ENCODE assay signal across 23 cellular contexts in genomic region chrX:101385026-101385684, GRCh38. TPM values are rescaled to one million over a fixed set of nuclear protein-coding genes. Genes with fewer than 3 reads are reported as not detected.
DNase-seq lines count a peak whose midpoint lies in the region; ATAC-seq and TF ChIP-seq lines count a peak whose summit lies in the region.
"Had no signal": no experiment of that assay in that cellular context is flagged by ENCODE, and none has a peak within 500 bp of the region (broad histone marks: within the 10 kb centered on the region; RNA-seq: fewer than 3 reads in every experiment).

No MANE protein-coding gene starts in this region.

- H3K36me3 Mint-ChIP-seq in activated B cell treated with CpG ODN at 0.5 μM for 24 hours (ENCODE audit: low read depth), result peaks cover 18% of the 10 kb centered on the region
- H3K36me3 Mint-ChIP-seq: activated naive CD4-positive, alpha-beta T cell treated with anti-CD3 and anti-CD28 coated beads, Interleukin-2, amount 50 U/mL, for 72 hours; mesothelial cell of epicardium; WTC11 had no signal

- POLR2A ChIA-PET in HEK293 (lab: Yijun Ruan, JAX) (no interaction called here), activated B cell treated with CpG ODN at 0.5 μM for 24 hours (lab: Charles Lee) (interaction anchor here (0.7 to 1.9 kb wide), 9 partner anchors 8 to 36 kb away, joined by 3 to 10 read pairs (median 4); partner anchors contain the start of genes GLA, HNRNPH2 and TIMM8A)

- H3K9me3 ChIP-seq in HEK293 (ENCODE audit: control insufficient read depth, insufficient read depth, low read depth, low read length), result no peaks in the 10 kb centered on the region
- H3K9me3 ChIP-seq: body of pancreas, colonic mucosa, SJCRH30 had no signal

- H3K4me3 ChIP-seq in GM08714 (ENCODE audit: low read length), result peak overlapping the region; percentile 57
- no peak overlapping the region for H3K4me3 ChIP-seq in HEK293 (ENCODE audit: low read depth, low read length)
- peak overlapping the region; percentile 4 for H3K4me3 ChIP-seq in rectal smooth muscle tissue (ENCODE audit: low read length)
- H3K4me3 ChIP-seq: body of pancreas, colonic mucosa, hepatocyte, SJCRH30 had no signal

- H3K4me3 Mint-ChIP-seq in activated B cell treated with CpG ODN at 0.5 μM for 24 hours, result peak overlapping the region; percentile 97
- H3K4me3 Mint-ChIP-seq: activated CD8-positive, alpha-beta T cell treated with anti-CD3 and anti-CD28 coated beads for 36 hours; activated T-cell treated with anti-CD3 and anti-CD28 coated beads, Interleukin-2, amount 50 U/mL, for 72 hours; mesothelial cell of epicardium; WTC11 had no signal

- H3K27me3 Mint-ChIP-seq in activated B cell treated with CpG ODN at 0.5 μM for 24 hours, result no peaks in the 10 kb centered on the region
- H3K27me3 Mint-ChIP-seq: activated CD8-positive, alpha-beta T cell treated with anti-CD3 and anti-CD28 coated beads for 36 hours; T-helper 17 cell had no signal

- H3K27ac Mint-ChIP-seq in activated B cell treated with CpG ODN at 0.5 μM for 24 hours, result peak overlapping the region; percentile 98
- H3K27ac Mint-ChIP-seq: activated CD8-positive, alpha-beta T cell treated with anti-CD3 and anti-CD28 coated beads for 36 hours; activated T-cell treated with anti-CD3 and anti-CD28 coated beads, Interleukin-2, amount 50 U/mL, for 72 hours; mesothelial cell of epicardium; T-helper 17 cell; WTC11 had no signal

- H3K4me1 Mint-ChIP-seq in activated B cell treated with CpG ODN at 0.5 μM for 24 hours, result peaks cover 43% of the 10 kb centered on the region
- H3K4me1 Mint-ChIP-seq: mesothelial cell of epicardium, T-helper 17 cell had no signal

- intact Hi-C loops in activated B cell treated with CpG ODN at 0.5 μM for 24 hours (cut with micrococcal nuclease), result loop anchor here (1.0 to 10.0 kb wide), 3 partner anchors 8 to 330 kb away; partner anchors contain the start of genes CENPI and TRMT2B

- no peak for DNase-seq in activated B cell treated with CpG ODN at 0.5 μM for 24 hours
- no peak for DNase-seq in D341Med (ENCODE audit: low spot score)
- no peak for DNase-seq in kidney tubule cell (ENCODE audit: low spot score)
- DNase-seq in NCI-H446 treated with DMSO at 0.1 percent for 48 hours (lab: John Stamatoyannopoulos, UW), result no peak
- DNase-seq: activated CD8-positive, alpha-beta T cell treated with anti-CD3 and anti-CD28 coated beads for 36 hours; activated T-cell treated with anti-CD3 and anti-CD28 coated beads, Interleukin-2, amount 50 U/mL, for 72 hours; body of pancreas; colonic mucosa; COR-L47; foreskin fibroblast; NCI-H2029; NCI-H510A treated with DMSO at 0.1 percent for 48 hours; PC-3; SJCRH30; T-helper 17 cell had no signal

- H3K27me3 ChIP-seq in rectal smooth muscle tissue (ENCODE audit: control insufficient read depth, insufficient read depth, low read length), result no peaks in the 10 kb centered on the region
- H3K27me3 ChIP-seq: body of pancreas, hepatocyte, SJCRH30 had no signal

- H3K9me3 Mint-ChIP-seq in activated B cell treated with CpG ODN at 0.5 μM for 24 hours, result no peaks in the 10 kb centered on the region
- H3K9me3 Mint-ChIP-seq: activated CD8-positive, alpha-beta T cell treated with anti-CD3 and anti-CD28 coated beads for 36 hours; activated naive CD4-positive, alpha-beta T cell treated with anti-CD3 and anti-CD28 coated beads, Interleukin-2, amount 50 U/mL, for 72 hours; activated T-cell treated with anti-CD3 and anti-CD28 coated beads, Interleukin-2, amount 50 U/mL, for 72 hours; WTC11 had no signal

- TF ChIP-seq CTCF in HEK293 (tag by site-specific recombination; IDR thresholded peaks at IDR 0.05) (no peak), activated B cell treated with CpG ODN at 0.5 μM for 24 hours (IDR thresholded peaks at IDR 0.05) (no peak)

- H3K4me1 ChIP-seq in HEK293 (ENCODE audit: control insufficient read depth, insufficient read depth, low read length) (no peaks in the 10 kb centered on the region), rectal smooth muscle tissue (ENCODE audit: control insufficient read depth, insufficient read depth, low read length) (no peaks in the 10 kb centered on the region)
- H3K4me1 ChIP-seq: body of pancreas, colonic mucosa, SJCRH30 had no signal

- no peaks in the 10 kb centered on the region for H3K36me3 ChIP-seq in HEK293 (ENCODE audit: control insufficient read depth in 2 of 2, insufficient read depth in 1 of 2, low read length in 2 of 2)
- H3K36me3 ChIP-seq in rectal smooth muscle tissue (ENCODE audit: control insufficient read depth, insufficient read depth, low read length), result no peaks in the 10 kb centered on the region
- H3K36me3 ChIP-seq: colonic mucosa, SJCRH30 had no signal

- H3K27ac ChIP-seq in HEK293 (ENCODE audit: extremely low read depth, low read depth, low read length), result no peak overlapping the region
- no peak overlapping the region for H3K27ac ChIP-seq in rectal smooth muscle tissue (ENCODE audit: low read depth, low read length)
- H3K27ac ChIP-seq: body of pancreas, colonic mucosa, hepatocyte, SJCRH30 had no signal

- ATAC-seq in activated B cell treated with CpG ODN at 0.5 μM for 24 hours (ENCODE audit: low read depth) (no peak), GM18868 (IDR thresholded peaks at IDR 0.05; ENCODE audit: unreplicated experiment) (no peak)
- ATAC-seq: activated CD8-positive, alpha-beta T cell treated with anti-CD3 and anti-CD28 coated beads for 36 hours; activated naive CD4-positive, alpha-beta T cell treated with anti-CD3 and anti-CD28 coated beads, Interleukin-2, amount 50 U/mL, for 72 hours; activated T-cell treated with anti-CD3 and anti-CD28 coated beads, Interleukin-2, amount 50 U/mL, for 72 hours; body of pancreas; PC-3; T-helper 17 cell; WTC11 had no signal

- CTCF ChIA-PET in HEK293 (lab: Yijun Ruan, JAX) (no interaction called here), activated B cell treated with CpG ODN at 0.5 μM for 24 hours (lab: Charles Lee) (interaction anchor here (1.4 kb wide), 1 partner anchor 16 kb away, joined by 3 read pairs; no protein-coding TSS in a partner anchor)

- H3K9ac ChIP-seq in rectal smooth muscle tissue (ENCODE audit: low read length), result no peak overlapping the region

TF ChIP-seq in HEK293, 187 proteins besides CTCF, POLR2A, EP300 and RAD21:
- TF ChIP-seq ZNF324 (tag by site-specific recombination; IDR thresholded peaks at IDR 0.05) (no peak), PRDM1 (tag by site-specific recombination; IDR thresholded peaks at IDR 0.05) (peak; percentile 95)
TF ChIP-seq in HEK293: peak in this region for 1.

RNA-seq across cellular contexts. Expression of gene BTK, which starts 0.8 kb away (rescaled TPM):
- 193 and 219 TPM in 2 replicates for total RNA-seq in activated B cell treated with CpG ODN at 0.5 μM for 24 hours
- total RNA-seq: PC-3, SJCRH30 had no signal

RNA-seq across cellular contexts. Expression of gene RPL36A, which starts 5.7 kb away (rescaled TPM):
- 234 and 287 TPM in 2 replicates for total RNA-seq in activated B cell treated with CpG ODN at 0.5 μM for 24 hours

RNA-seq across cellular contexts. Expression of gene GLA, which starts 22.6 kb away (rescaled TPM):
- 32.0 and 32.2 TPM in 2 replicates for total RNA-seq in activated B cell treated with CpG ODN at 0.5 μM for 24 hours

RNA-seq across cellular contexts. Expression of gene HNRNPH2, which starts 22.9 kb away (rescaled TPM):
- 70.5 and 76.9 TPM in 2 replicates for total RNA-seq in activated B cell treated with CpG ODN at 0.5 μM for 24 hours

RNA-seq across cellular contexts. Expression of gene TIMM8A, which starts 36.6 kb away (rescaled TPM):
- 16.8 and 17.1 TPM in 2 replicates for total RNA-seq in activated B cell treated with CpG ODN at 0.5 μM for 24 hours
